ENCODE assay signal across 8 cellular contexts in genomic region chr14:105414456-105415371, GRCh38. TPM values are rescaled to one million over a fixed set of nuclear protein-coding genes. Genes with fewer than 3 reads are reported as not detected.
DNase-seq lines count a peak whose midpoint lies in the region; TF ChIP-seq lines count a peak whose summit lies in the region.

No MANE protein-coding gene starts in this region.

- H4K91ac ChIP-seq in H9 (ENCODE audit: insufficient read length, low read depth, low read length) = no peak overlapping the region

- peak overlapping the region; percentile 15 for H3K9ac ChIP-seq in H9 (ENCODE audit: extremely low read depth, insufficient read length, low read length)

- no peak overlapping the region for H3K56ac ChIP-seq in H9 (ENCODE audit: insufficient read length, low read depth, low read length)

- no peak overlapping the region; a peak in 1 of 7 replicates for H3K27ac Mint-ChIP-seq in H9
- H3K27ac Mint-ChIP-seq in activated CD4-positive, alpha-beta memory T cell treated with anti-CD3 and anti-CD28 coated beads for 36 hours = no peak overlapping the region

- no peak overlapping the region for H2AK5ac ChIP-seq in H9 (ENCODE audit: insufficient read length, low read length)

- H3K9me3 Mint-ChIP-seq in H9 = 0 out of 5 replicates have a peak, but pooled peaks cover 0 to 3% of the 10 kb centered on the region in 2 experiments
- H3K9me3 Mint-ChIP-seq in activated CD4-positive, alpha-beta memory T cell treated with anti-CD3 and anti-CD28 coated beads for 36 hours = no peaks in the 10 kb centered on the region

- no peak overlapping the region for H2BK12ac ChIP-seq in H9 (ENCODE audit: insufficient read length, low read depth, low read length)

- no peak overlapping the region for H3K4ac ChIP-seq in H9 (ENCODE audit: low read depth, low read length)

- H2BK120ac ChIP-seq in H9 (ENCODE audit: low read depth, low read length, poor library complexity, severe bottlenecking) = no peak overlapping the region

- CTCF ChIA-PET in activated CD4-positive, alpha-beta memory T cell treated with anti-CD3 and anti-CD28 coated beads for 36 hours (lab: Charles Lee) = interaction anchor here (1.0 to 2.7 kb wide), 7 partner anchors 11 to 66 kb away, joined by 3 to 13 read pairs (median 4); no protein-coding TSS in a partner anchor

- peaks cover 10 to 24% of the 10 kb centered on the region in 2 experiments for H3K4me1 Mint-ChIP-seq in H9
- peaks cover 12% of the 10 kb centered on the region for H3K4me1 Mint-ChIP-seq in activated CD4-positive, alpha-beta memory T cell treated with anti-CD3 and anti-CD28 coated beads for 36 hours (ENCODE audit: low read depth)

- no peak overlapping the region for H4K5ac ChIP-seq in H9 (ENCODE audit: insufficient read length, low read depth, low read length)

- DNase-seq in DMS 273 treated with DMSO at 0.1 percent for 48 hours (lab: John Stamatoyannopoulos, UW) = peak; percentile 38
- DNase-seq in H9 = peak; percentile 57
- peak; percentile 60 for DNase-seq in NCI-H2107 treated with DMSO at 0.1 percent for 48 hours (lab: John Stamatoyannopoulos, UW; ENCODE audit: unreplicated experiment)
- DNase-seq in activated CD4-positive, alpha-beta memory T cell treated with anti-CD3 and anti-CD28 coated beads for 36 hours = peak; percentile 73
- DNase-seq in effector CD8-positive, alpha-beta T cell (lab: John Stamatoyannopoulos, UW) = peak; percentile 45
- DNase-seq in lung microvascular endothelial cell (ENCODE audit: low read depth in 2 of 2) = peak; percentile 66 to 72
- DNase-seq in stimulated activated CD4-positive, alpha-beta T cell treated with anti-CD3 and anti-CD28 coated beads, Interleukin-4, amount 100 ng/mL, for 48 hours (ENCODE audit: low read depth in 2 of 2) = peak; percentile 62
- DNase-seq in SKM-1 treated with dmso at 0.1 percent for 144 hours (lab: John Stamatoyannopoulos, UW; ENCODE audit: unreplicated experiment) = no peak

- no peaks in the 10 kb centered on the region for H3K79me1 ChIP-seq in H9 (ENCODE audit: insufficient read depth, low read depth, low read length, poor library complexity, severe bottlenecking)

- no peak overlapping the region for H3K14ac ChIP-seq in H9 (ENCODE audit: insufficient read depth, low read length)

- H2BK15ac ChIP-seq in H9 (ENCODE audit: low read depth, low read length) = no peak overlapping the region

- no peaks in the 10 kb centered on the region for H3K4me1 ChIP-seq in H9 (ENCODE audit: insufficient read depth, low read length)

- peak overlapping the region; percentile 50 for H3K4me2 ChIP-seq in H9 (ENCODE audit: insufficient read depth, insufficient read length, low read length)

- H3K23me2 ChIP-seq in H9 (ENCODE audit: insufficient read length, low read depth, low read length, poor library complexity, severe bottlenecking) = peaks cover 15% of the 10 kb centered on the region

- no peak overlapping the region for H2AFZ ChIP-seq in H9 (ENCODE audit: low read length)

- no peak overlapping the region for H3K23ac ChIP-seq in H9 (ENCODE audit: insufficient read length, low read depth, low read length)

- peak overlapping the region; percentile 3 for H3K18ac ChIP-seq in H9 (ENCODE audit: insufficient read length, low read depth, low read length)

- peak; percentile 55 for TF ChIP-seq CTCF in H9 (conservative IDR thresholded peaks at IDR 0.05)

- H3T11ph ChIP-seq in H9 (ENCODE audit: low read length) = no peak overlapping the region

- H3K27ac ChIP-seq in H9 (ENCODE audit: insufficient read length, low read depth, low read length) = no peak overlapping the region

- POLR2A ChIA-PET in activated CD4-positive, alpha-beta memory T cell treated with anti-CD3 and anti-CD28 coated beads for 36 hours (lab: Charles Lee) = no interaction called here

- H3K79me2 ChIP-seq in H9 (ENCODE audit: insufficient read depth, low read length) = 0 out of 2 replicates have a peak, but pooled peaks cover 2% of the 10 kb centered on the region

- H3K27me3 Mint-ChIP-seq in H9 (ENCODE audit: low read depth) = peaks cover 68% of the 10 kb centered on the region
- peaks cover 16% of the 10 kb centered on the region for H3K27me3 Mint-ChIP-seq in activated CD4-positive, alpha-beta memory T cell treated with anti-CD3 and anti-CD28 coated beads for 36 hours

- H2BK20ac ChIP-seq in H9 (ENCODE audit: low read depth, low read length, poor library complexity, severe bottlenecking) = no peak overlapping the region

- H3K9me3 ChIP-seq in H9 (ENCODE audit: control insufficient read depth, low read depth, low read length) = no peaks in the 10 kb centered on the region

- intact Hi-C loops in activated CD4-positive, alpha-beta memory T cell treated with anti-CD3 and anti-CD28 coated beads for 36 hours (cut with micrococcal nuclease) = loop anchor here (2.0 to 5.0 kb wide), 2 partner anchors 16 to 78 kb away; partner anchors contain the start of genes TEDC1 and TEX22

- no CpG with 5 or more reads among the region's 79 CpGs for WGBS in H9 (ENCODE audit: extremely low coverage, insufficient read length, low lambda C conversion rate)

- H3K4me3 Mint-ChIP-seq in H9 = peak overlapping the region; percentile 68 to 83
- peak overlapping the region; percentile 60 for H3K4me3 Mint-ChIP-seq in activated CD4-positive, alpha-beta memory T cell treated with anti-CD3 and anti-CD28 coated beads for 36 hours

- peaks cover 12% of the 10 kb centered on the region for H3K27me3 ChIP-seq in H9 (ENCODE audit: insufficient read depth, low read length)

- H2BK5ac ChIP-seq in H9 (ENCODE audit: insufficient read length, low read length) = no peak overlapping the region

- H4K20me1 ChIP-seq in H9 (ENCODE audit: control insufficient read depth, insufficient read depth, insufficient read length) = peaks cover 3% of the 10 kb centered on the region

- H3K36me3 Mint-ChIP-seq in H9 (ENCODE audit: insufficient read depth in 1 of 3, low read depth in 3 of 3) = peaks cover 5 to 18% (median 13%) of the 10 kb centered on the region in 3 experiments
- H3K36me3 Mint-ChIP-seq in activated CD4-positive, alpha-beta memory T cell treated with anti-CD3 and anti-CD28 coated beads for 36 hours = no peaks in the 10 kb centered on the region

- H4K8ac ChIP-seq in H9 (replicated peaks; ENCODE audit: insufficient read length, low read depth, low read length) = no peak overlapping the region

RNA-seq across cellular contexts. Expression of gene MTA1, which starts 4.9 kb away (rescaled TPM):
- total RNA-seq in H9 (2021) (222 and 230 TPM in 2 replicates), lung microvascular endothelial cell (22.2 and 22.6 TPM in 2 replicates)
- 100 to 1,000 TPM; 107 to 109 TPM for total RNA-seq in activated CD4-positive, alpha-beta memory T cell treated with anti-CD3 and anti-CD28 coated beads for 36 hours

RNA-seq across cellular contexts. Expression of gene TEX22, which starts 16.4 kb away (rescaled TPM):
- total RNA-seq in H9 (2021) = 0.50 and 0.83 TPM in 2 replicates
- under 1 TPM; 0.83 to 0.90 TPM for total RNA-seq in activated CD4-positive, alpha-beta memory T cell treated with anti-CD3 and anti-CD28 coated beads for 36 hours
- total RNA-seq in lung microvascular endothelial cell = under 0.01 TPM in 2 replicates

RNA-seq across cellular contexts. Expression of gene CRIP2, which starts 59.9 kb away (rescaled TPM):
- total RNA-seq in H9 (2021) (5.7 and 7.2 TPM in 2 replicates), lung microvascular endothelial cell (130 and 152 TPM in 2 replicates)
- total RNA-seq in activated CD4-positive, alpha-beta memory T cell treated with anti-CD3 and anti-CD28 coated beads for 36 hours = 1 to 10 TPM; 2.7 to 2.8 TPM

Comparison
In these comparisons a context has a peak if more than half of its experiments do, and no peak if none do; other contexts are left out.
1. RNA of gene CRIP2, which starts 59.9 kb away (total RNA-seq): 130 to 152 TPM in lung microvascular endothelial cell; 5.7 to 7.2 TPM in H9 and 2.7 to 2.8 TPM in activated CD4-positive, alpha-beta memory T cell treated with anti-CD3 and anti-CD28 coated beads for 36 hours; every median in the first group is over 10 times any median in the second.